Comparison of ENCODE assay signal across 2 cellular contexts in genomic region chr6:16244869-16245451, GRCh38.
TF ChIP-seq lines count a peak whose summit lies in the region.

No MANE protein-coding gene starts in this region.

TF ChIP-seq in SK-N-SH treated with all-trans-retinoic acid at 6 μM for 48 hours, 23 proteins besides CTCF, POLR2A, EP300 and RAD21 (continued from another document):
- no peak for TF ChIP-seq ZNF565 (CRISPR knock-in tag; conservative IDR thresholded peaks at IDR 0.05; ENCODE audit: low read depth)
- TF ChIP-seq TSHZ2 (CRISPR knock-in tag; IDR thresholded peaks at IDR 0.05) = no peak

TF ChIP-seq in SK-N-SH, 30 proteins besides CTCF, POLR2A, EP300 and RAD21 (continued from another document):
- no peak for TF ChIP-seq ZBTB33 (IDR thresholded peaks at IDR 0.05; ENCODE audit: borderline replicate concordance, low read depth)
- no peak for TF ChIP-seq REST (IDR thresholded peaks at IDR 0.05; ENCODE audit: low read depth, low read length)
- no peak for TF ChIP-seq POLR2AphosphoS5 (IDR thresholded peaks at IDR 0.05; ENCODE audit: low read depth, low read length)
- no peak for TF ChIP-seq MAX (IDR thresholded peaks at IDR 0.05; ENCODE audit: low read depth)
- no peak for TF ChIP-seq PBX3 (IDR thresholded peaks at IDR 0.05)
- TF ChIP-seq MEF2A (IDR thresholded peaks at IDR 0.05; ENCODE audit: borderline replicate concordance, low read depth) = no peak
- TF ChIP-seq SMC3 (IDR thresholded peaks at IDR 0.05; ENCODE audit: low read depth, low read length) = no peak
- no peak for TF ChIP-seq RFX5 (IDR thresholded peaks at IDR 0.05; ENCODE audit: low read length)
- TF ChIP-seq FOXM1 (IDR thresholded peaks at IDR 0.05; ENCODE audit: low read depth) = no peak
- no peak for TF ChIP-seq ELF1 (IDR thresholded peaks at IDR 0.05)
